In genomic region chr6:117685359-117685758, GRCh38 we compare ENCODE assay signal across 19 cellular contexts. TPM values are rescaled to one million over a fixed set of nuclear protein-coding genes. Genes with fewer than 3 reads are reported as not detected.
A peak's percentile ranks its signal among the peaks of the same experiment; 100 is the strongest.
DNase-seq lines count a peak whose midpoint lies in the region; ATAC-seq, FAIRE-seq and TF ChIP-seq lines count a peak whose summit lies in the region.
"Had no signal": no experiment of that assay in that cellular context is flagged by ENCODE, and none has a peak within 500 bp of the region (broad histone marks: within the 10 kb centered on the region; RNA-seq: fewer than 3 reads in every experiment).

No MANE protein-coding gene starts in this region.

- peaks cover 62% of the 10 kb centered on the region for H3K4me1 Mint-ChIP-seq in CD14-positive monocyte
- H3K4me1 Mint-ChIP-seq in CD8-positive, alpha-beta T cell (ENCODE audit: low read depth), result peaks cover 75% of the 10 kb centered on the region
- peaks cover 65 to 84% (median 83%) of the 10 kb centered on the region in 3 donors for H3K4me1 Mint-ChIP-seq in CD8-positive, alpha-beta memory T cell

- no peak overlapping the region for H3K4me3 ChIP-seq in CD8-positive, alpha-beta T cell (ENCODE audit: low read depth, low read length)
- H3K4me3 ChIP-seq in trophoblast cell (ENCODE audit: low read depth, low read length), result no peak overlapping the region
- no peak overlapping the region for H3K4me3 ChIP-seq in CD8-positive, alpha-beta memory T cell (ENCODE audit: low read length)
- H3K4me3 ChIP-seq: BLaER1 had no signal

- no peak for DNase-seq in CD14-positive monocyte (ENCODE audit: low spot score)
- DNase-seq in CD8-positive, alpha-beta T cell, result no peak
- no peak for DNase-seq in trophoblast cell
- no peak for DNase-seq in CD8-positive, alpha-beta memory T cell
- DNase-seq in HTR-8/SVneo (ENCODE audit: insufficient read length, low spot score), result no peak
- DNase-seq: 8988T; ACHN; BE2C; C1 segment of cervical spinal cord; Caco-2; Calu3; CD4-positive, alpha-beta T cell; DMS79 treated with DMSO at 0.1 percent for 48 hours; GF-D8 had no signal

- H3K4me3 Mint-ChIP-seq in CD14-positive monocyte, result no peak overlapping the region
- no peak overlapping the region for H3K4me3 Mint-ChIP-seq in CD8-positive, alpha-beta T cell
- H3K4me3 Mint-ChIP-seq in CD8-positive, alpha-beta memory T cell, result no peak overlapping the region
- H3K4me3 Mint-ChIP-seq: CD4-positive, alpha-beta T cell had no signal

- H4K12ac ChIP-seq in trophoblast cell (ENCODE audit: low read depth, low read length), result no peak overlapping the region

- H3K23ac ChIP-seq in trophoblast cell (ENCODE audit: low read length), result no peak overlapping the region

- TF ChIP-seq CTCF in CD14-positive monocyte (IDR thresholded peaks at IDR 0.05), result no peak
- no peak for TF ChIP-seq CTCF in CD8-positive, alpha-beta T cell (IDR thresholded peaks at IDR 0.05)

- FAIRE-seq in HTR-8/SVneo (lab: Jason Lieb, UNC), result no peak
- FAIRE-seq: A204.1, G401.6, GM12891, GM19239 had no signal

- no peak overlapping the region for H4K8ac ChIP-seq in trophoblast cell (ENCODE audit: low read depth, low read length)

- CTCF ChIA-PET in CD8-positive, alpha-beta T cell (lab: Charles Lee), result no interaction called here
- CTCF ChIA-PET in CD8-positive, alpha-beta memory T cell (lab: Charles Lee), result no interaction called here

- H3K36me3 ChIP-seq in CD8-positive, alpha-beta T cell (ENCODE audit: insufficient read depth, low read length), result no peaks in the 10 kb centered on the region
- peaks cover 0 to 1% of the 10 kb centered on the region in 2 experiments for H3K36me3 ChIP-seq in trophoblast cell (ENCODE audit: control insufficient read depth in 1 of 2, insufficient read depth in 2 of 2, low read length in 2 of 2)
- H3K36me3 ChIP-seq in CD8-positive, alpha-beta memory T cell (ENCODE audit: insufficient read depth, low read length), result no peaks in the 10 kb centered on the region

- H3K9me3 Mint-ChIP-seq in CD14-positive monocyte, result no peaks in the 10 kb centered on the region
- no peaks in the 10 kb centered on the region for H3K9me3 Mint-ChIP-seq in CD8-positive, alpha-beta T cell
- no peaks in the 10 kb centered on the region for H3K9me3 Mint-ChIP-seq in CD8-positive, alpha-beta memory T cell
- H3K9me3 Mint-ChIP-seq: CD4-positive, alpha-beta T cell had no signal

- H2BK5ac ChIP-seq in trophoblast cell (ENCODE audit: low read depth, low read length, poor library complexity), result no peak overlapping the region

- H2AFZ ChIP-seq in trophoblast cell (ENCODE audit: insufficient read depth, low read length, poor library complexity), result no peak overlapping the region

- no peak overlapping the region for H3K9ac ChIP-seq in trophoblast cell (ENCODE audit: low read length)
- H3K9ac ChIP-seq: BLaER1 had no signal

- no peaks in the 10 kb centered on the region for H3K27me3 ChIP-seq in CD8-positive, alpha-beta T cell (ENCODE audit: insufficient read depth, low read length)
- no peaks in the 10 kb centered on the region for H3K27me3 ChIP-seq in trophoblast cell (ENCODE audit: insufficient read depth, low read length)
- H3K27me3 ChIP-seq in CD8-positive, alpha-beta memory T cell (ENCODE audit: insufficient read depth, low read length, poor library complexity, severe bottlenecking), result no peaks in the 10 kb centered on the region
- H3K27me3 ChIP-seq: BE2C, BLaER1 had no signal

- peaks cover 6% of the 10 kb centered on the region for H3K79me2 ChIP-seq in trophoblast cell (ENCODE audit: control insufficient read depth, insufficient read depth, low read length, poor library complexity)

- H2BK12ac ChIP-seq in trophoblast cell (ENCODE audit: low read length), result no peak overlapping the region

- H3K4ac ChIP-seq in trophoblast cell (ENCODE audit: low read depth, low read length), result peak overlapping the region; percentile 36

- peak overlapping the region in 5 of 7 donors; percentile 18 to 89 (median 69) for H3K27ac Mint-ChIP-seq in CD14-positive monocyte
- H3K27ac Mint-ChIP-seq in CD8-positive, alpha-beta T cell, result peak overlapping the region; percentile 15
- H3K27ac Mint-ChIP-seq in CD8-positive, alpha-beta memory T cell, result no peak overlapping the region
- H3K27ac Mint-ChIP-seq: CD4-positive, alpha-beta T cell had no signal

- no peaks in the 10 kb centered on the region for H3K27me3 Mint-ChIP-seq in CD14-positive monocyte (ENCODE audit: low read depth in 3 of 3)
- no peaks in the 10 kb centered on the region for H3K27me3 Mint-ChIP-seq in CD8-positive, alpha-beta T cell (ENCODE audit: low read depth)
- no peaks in the 10 kb centered on the region for H3K27me3 Mint-ChIP-seq in CD8-positive, alpha-beta memory T cell
- H3K27me3 Mint-ChIP-seq: CD4-positive, alpha-beta T cell had no signal

- peaks cover 7 to 12% of the 10 kb centered on the region in 2 donors for H3K36me3 Mint-ChIP-seq in CD14-positive monocyte
- H3K36me3 Mint-ChIP-seq in CD8-positive, alpha-beta T cell, result peaks cover 23% of the 10 kb centered on the region
- H3K36me3 Mint-ChIP-seq in CD8-positive, alpha-beta memory T cell, result peaks cover 0 to 12% (median 6%) of the 10 kb centered on the region in 3 donors

- POLR2A ChIA-PET in CD8-positive, alpha-beta T cell (lab: Charles Lee), result no interaction called here
- POLR2A ChIA-PET in CD8-positive, alpha-beta memory T cell (lab: Charles Lee), result no interaction called here

- no CpG with 5 or more reads among the region's 2 CpGs for WGBS in trophoblast cell (ENCODE audit: extremely low coverage, insufficient coverage, insufficient read length)

- H3K18ac ChIP-seq in trophoblast cell (ENCODE audit: low read length), result no peak overlapping the region

- H2BK120ac ChIP-seq in trophoblast cell (ENCODE audit: insufficient read depth, low read length, poor library complexity), result no peak overlapping the region

- H3K14ac ChIP-seq in trophoblast cell (ENCODE audit: low read length), result no peak overlapping the region

- intact Hi-C loops in CD14-positive monocyte (cut with micrococcal nuclease), result no loop called here
- intact Hi-C loops in CD8-positive, alpha-beta T cell (cut with DNase I, micrococcal nuclease), result no loop called here

- no peaks in the 10 kb centered on the region for H3K9me3 ChIP-seq in CD8-positive, alpha-beta T cell (ENCODE audit: low read length)
- no peaks in the 10 kb centered on the region for H3K9me3 ChIP-seq in trophoblast cell (ENCODE audit: insufficient read depth, low read depth, low read length)
- H3K9me3 ChIP-seq in CD8-positive, alpha-beta memory T cell (ENCODE audit: low read length), result no peaks in the 10 kb centered on the region
- H3K9me3 ChIP-seq: BE2C, Caco-2 had no signal

- H3K4me2 ChIP-seq in trophoblast cell (ENCODE audit: low read length), result no peak overlapping the region
- H3K4me2 ChIP-seq: BLaER1 had no signal

- H2AK5ac ChIP-seq in trophoblast cell (ENCODE audit: low read length), result no peak overlapping the region

- no peak overlapping the region for H3K27ac ChIP-seq in CD8-positive, alpha-beta T cell (ENCODE audit: low read depth, low read length)
- no peak overlapping the region for H3K27ac ChIP-seq in trophoblast cell (ENCODE audit: low read depth, low read length)
- no peak overlapping the region for H3K27ac ChIP-seq in CD8-positive, alpha-beta memory T cell (ENCODE audit: low read depth, low read length)
- H3K27ac ChIP-seq: BLaER1 had no signal

- H3K79me1 ChIP-seq in trophoblast cell (ENCODE audit: low read length), result no peaks in the 10 kb centered on the region

- no peak overlapping the region for H4K91ac ChIP-seq in trophoblast cell (ENCODE audit: low read depth, low read length)

- peaks cover 49% of the 10 kb centered on the region for H3K4me1 ChIP-seq in CD8-positive, alpha-beta T cell (ENCODE audit: insufficient read depth, low read length)
- no peaks in the 10 kb centered on the region for H3K4me1 ChIP-seq in trophoblast cell (ENCODE audit: control insufficient read depth in 1 of 2, insufficient read depth in 2 of 2, low read length in 2 of 2)
- peaks cover 31% of the 10 kb centered on the region for H3K4me1 ChIP-seq in CD8-positive, alpha-beta memory T cell (ENCODE audit: insufficient read depth, low read length)
- H3K4me1 ChIP-seq: BE2C, BLaER1, Caco-2 had no signal

- ATAC-seq in CD8-positive, alpha-beta T cell, result no peak

RNA-seq across cellular contexts. Expression of gene NUS1, which starts 10.1 kb away (rescaled TPM):
- polyA plus RNA-seq in CD14-positive monocyte, result 10 to 100 TPM; 15.6 to 16.8 TPM
- total RNA-seq in CD8-positive, alpha-beta T cell, result 10 to 100 TPM; 28.3 to 29.0 TPM
- 97.2 and 105 TPM in 2 replicates for polyA plus RNA-seq in trophoblast cell (2013)
- 10 to 100 TPM; 62.5 to 62.6 TPM for total RNA-seq in CD8-positive, alpha-beta memory T cell
- 16.0 TPM for polyA plus RNA-seq in CD8-positive, alpha-beta memory T cell

Comparison
In these comparisons a context has a peak if more than half of its experiments do, and no peak if none do; other contexts are left out.
1. H3K27ac Mint-ChIP-seq: peak in CD14-positive monocyte (5 of 7) and CD8-positive, alpha-beta T cell (single experiment); none in CD8-positive, alpha-beta memory T cell (0 of 8).